10 cellular contexts compared by ENCODE assay signal in genomic region chr1:94335447-94335846, GRCh38.
DNase-seq lines count a peak whose midpoint lies in the region; ATAC-seq and TF ChIP-seq lines count a peak whose summit lies in the region.
"Had no signal": no experiment of that assay in that cellular context is flagged by ENCODE, and none has a peak within 500 bp of the region (broad histone marks: within the 10 kb centered on the region; RNA-seq: fewer than 3 reads in every experiment).

No MANE protein-coding gene starts in this region.

- CTCF ChIA-PET in PC-9 (lab: Charles Lee): interaction anchor here (0.5 to 3.5 kb wide), 23 partner anchors 9 to 1583 kb away, joined by 3 to 39 read pairs (median 4); partner anchors contain the start of gene DNTTIP2

- H3K27ac Mint-ChIP-seq in type B pancreatic cell: peak overlapping the region; percentile 93
- H3K27ac Mint-ChIP-seq: activated naive CD4-positive, alpha-beta T cell treated with anti-CD3 and anti-CD28 coated beads, Interleukin-2, amount 50 U/mL, for 72 hours; CD4-positive, CD25-positive, alpha-beta regulatory T cell; T-cell had no signal

- H3K36me3 ChIP-seq in GM23248 (ENCODE audit: low read depth) (no peaks in the 10 kb centered on the region), PC-9 (ENCODE audit: low read depth) (no peaks in the 10 kb centered on the region), left lung (no peaks in the 10 kb centered on the region)

- no peak overlapping the region for H3K9ac ChIP-seq in GM23248

- H3K27ac ChIP-seq in GM23248 (no peak overlapping the region), PC-9 (peak overlapping the region; percentile 22), left lung (peak overlapping the region; percentile 34 to 50)

- H3K36me3 Mint-ChIP-seq in type B pancreatic cell: no peaks in the 10 kb centered on the region
- H3K36me3 Mint-ChIP-seq: activated naive CD4-positive, alpha-beta T cell treated with anti-CD3 and anti-CD28 coated beads, Interleukin-2, amount 50 U/mL, for 72 hours; CD4-positive, CD25-positive, alpha-beta regulatory T cell; T-cell had no signal

- POLR2A ChIA-PET in PC-9 (lab: Charles Lee; ENCODE audit: unreplicated experiment): interaction anchor here (0.6 to 0.9 kb wide), 9 partner anchors 49 to 560 kb away, joined by 3 to 13 read pairs (median 4); partner anchors contain the start of gene ARHGAP29

- H3K9me2 ChIP-seq in GM23248 (ENCODE audit: insufficient read depth): no peaks in the 10 kb centered on the region
- no peaks in the 10 kb centered on the region for H3K9me2 ChIP-seq in PC-9 (ENCODE audit: insufficient read depth)

- TF ChIP-seq CTCF in PC-9 (conservative IDR thresholded peaks at IDR 0.05): no peak
- TF ChIP-seq CTCF in left lung (IDR thresholded peaks at IDR 0.05): no peak
- no peak for TF ChIP-seq CTCF in type B pancreatic cell (conservative IDR thresholded peaks at IDR 0.05)

- peaks cover 21% of the 10 kb centered on the region for H3F3A ChIP-seq in GM23248 (ENCODE audit: insufficient read depth)
- H3F3A ChIP-seq in PC-9 (ENCODE audit: insufficient read depth, low read depth): peaks cover 3% of the 10 kb centered on the region; the same call in 1 of the 2 replicates

- peak overlapping the region; percentile 63 for H3K4me3 Mint-ChIP-seq in type B pancreatic cell
- H3K4me3 Mint-ChIP-seq: CD4-positive, CD25-positive, alpha-beta regulatory T cell; T-cell had no signal

- H3K4me3 ChIP-seq in GM23248: no peak overlapping the region
- no peak overlapping the region for H3K4me3 ChIP-seq in PC-9
- no peak overlapping the region for H3K4me3 ChIP-seq in left lung

- H3K4me1 Mint-ChIP-seq in type B pancreatic cell (ENCODE audit: unreplicated experiment): peaks cover 18% of the 10 kb centered on the region
- H3K4me1 Mint-ChIP-seq: CD4-positive, CD25-positive, alpha-beta regulatory T cell had no signal

- no peaks in the 10 kb centered on the region for H3K27me3 Mint-ChIP-seq in type B pancreatic cell

- H3K4me2 ChIP-seq in GM23248 (ENCODE audit: unreplicated experiment): no peak overlapping the region
- H3K4me2 ChIP-seq in PC-9: peak overlapping the region; percentile 11

- H3K4me1 ChIP-seq in GM23248 (ENCODE audit: insufficient read depth) (peaks cover 35% of the 10 kb centered on the region), PC-9 (replicated peaks; ENCODE audit: insufficient read depth) (peaks cover 59% of the 10 kb centered on the region), left lung (peaks cover 5 to 19% of the 10 kb centered on the region in 2 donors)

- DNase-seq in GM23248 (no peak), PC-9 (no peak), left lung (no peak), type B pancreatic cell (ENCODE audit: extremely low spot score, unreplicated experiment) (no peak), GM19238 (ENCODE audit: insufficient read length, low spot score) (no peak), CD1c-positive myeloid dendritic cell (ENCODE audit: extremely low spot score) (no peak), DMS53 treated with DMSO at 0.1 percent for 48 hours (lab: John Stamatoyannopoulos, UW; ENCODE audit: unreplicated experiment) (no peak)

- BruUV-seq in PC-9 (replicated peaks; lab: Mats Ljungman, UMichigan): no TSS peak

- H3K9me3 ChIP-seq in GM23248 (ENCODE audit: low read depth) (no peaks in the 10 kb centered on the region), PC-9 (ENCODE audit: insufficient read depth, low read depth) (no peaks in the 10 kb centered on the region), left lung (no peaks in the 10 kb centered on the region)

- WGBS in GM23248 (ENCODE audit: low coverage in 1 of 2, low lambda C conversion rate in 2 of 2, missing lambda C conversion rate in 2 of 2), 2 experiments: 75 to 83% methylated on average over 2 of the region's 2 CpGs

- ATAC-seq in left lung: peak; percentile 17
- ATAC-seq: activated naive CD4-positive, alpha-beta T cell treated with anti-CD3 and anti-CD28 coated beads, Interleukin-2, amount 50 U/mL, for 72 hours; T-cell had no signal

- H4K20me1 ChIP-seq in GM23248 (ENCODE audit: insufficient read depth) (no peaks in the 10 kb centered on the region), PC-9 (ENCODE audit: insufficient read depth) (no peaks in the 10 kb centered on the region)

- H2AFZ ChIP-seq in GM23248 (0 out of 2 replicates have a peak overlapping the region, but pooled peaks have one; percentile 70), PC-9 (no peak overlapping the region)

- intact Hi-C loops in PC-9 (cut with micrococcal nuclease; ENCODE audit: unreplicated experiment): loop anchor here (1.0 to 5.0 kb wide), 5 partner anchors 82 to 309 kb away; partner anchors contain the start of genes ABCD3 and ARHGAP29
- intact Hi-C loops in left lung (cut with DNase I): loop anchor here in 1 of 2 donors (5.0 kb wide), 1 partner anchor 288 kb away; no protein-coding TSS in a partner anchor

- in situ Hi-C loops in GM23248 (cut with MboI): loop anchor here (5.0 to 25.0 kb wide), 2 partner anchors 273 to 448 kb away; partner anchors contain the start of gene DNTTIP2

- H3K27me3 ChIP-seq in GM23248 (replicated peaks; ENCODE audit: insufficient read depth) (no peaks in the 10 kb centered on the region), PC-9 (ENCODE audit: insufficient read depth, low read depth) (no peaks in the 10 kb centered on the region), left lung (no peaks in the 10 kb centered on the region)

- H3K79me2 ChIP-seq in GM23248 (ENCODE audit: insufficient read depth) (no peaks in the 10 kb centered on the region), PC-9 (ENCODE audit: low read depth) (peaks cover 10% of the 10 kb centered on the region; the same call in 1 of the 2 replicates)

- H3K9me3 Mint-ChIP-seq in type B pancreatic cell: no peaks in the 10 kb centered on the region
- H3K9me3 Mint-ChIP-seq: activated naive CD4-positive, alpha-beta T cell treated with anti-CD3 and anti-CD28 coated beads, Interleukin-2, amount 50 U/mL, for 72 hours; T-cell had no signal
